ENCODE assay signal across 8 cellular contexts in genomic region chr16:67666032-67666537, GRCh38. TPM values are rescaled to one million over a fixed set of nuclear protein-coding genes. Genes with fewer than 3 reads are reported as not detected.
A peak's percentile ranks its signal among the peaks of the same experiment; 100 is the strongest.
DNase-seq lines count a peak whose midpoint lies in the region; ATAC-seq lines count a peak whose summit lies in the region.

No MANE protein-coding gene starts in this region.

- H3K4me3 Mint-ChIP-seq in activated T-helper 2 cell treated with anti-CD3 and anti-CD28 coated beads, Interferon-gamma antibody, Interleukin-2, Interleukin-4, amounts not matched to agents 10 μg/mL and 5 μg/mL and 100 μg/mL, durations not matched to agents 14 hours and 24 hours and 36 hours (ENCODE audit: low read depth), result peak overlapping the region; percentile 68

- no peaks in the 10 kb centered on the region for H3K36me3 Mint-ChIP-seq in activated T-helper 2 cell treated with anti-CD3 and anti-CD28 coated beads, Interferon-gamma antibody, Interleukin-2, Interleukin-4, amounts not matched to agents 10 μg/mL and 5 μg/mL and 100 μg/mL, durations not matched to agents 14 hours and 24 hours and 36 hours (ENCODE audit: low read depth)

- H3K4me3 ChIP-seq in iPS-11a (ENCODE audit: low read depth, low read length), result peak overlapping the region; percentile 51
- peak overlapping the region; percentile 64 to 91 (median 72) for H3K4me3 ChIP-seq in skin epidermis

- peaks cover 15% of the 10 kb centered on the region for H3K4me1 Mint-ChIP-seq in activated T-helper 2 cell treated with anti-CD3 and anti-CD28 coated beads, Interferon-gamma antibody, Interleukin-2, Interleukin-4, amounts not matched to agents 10 μg/mL and 5 μg/mL and 100 μg/mL, durations not matched to agents 14 hours and 24 hours and 36 hours (ENCODE audit: low read depth)

- peak; percentile 66 for DNase-seq in D341Med (ENCODE audit: low spot score)
- DNase-seq in activated T-helper 2 cell treated with anti-CD3 and anti-CD28 coated beads, Interferon-gamma antibody, Interleukin-2, Interleukin-4, amounts not matched to agents 10 μg/mL and 5 μg/mL and 100 μg/mL, durations not matched to agents 14 hours and 24 hours and 36 hours (ENCODE audit: low spot score), result no peak
- no peak for DNase-seq in amygdala (lab: John Stamatoyannopoulos, UW)

- peak; percentile 6 for ATAC-seq in HG03045 (IDR thresholded peaks at IDR 0.05; ENCODE audit: unreplicated experiment)
- ATAC-seq in HG03159 (IDR thresholded peaks at IDR 0.05; ENCODE audit: unreplicated experiment), result no peak
- no peak for ATAC-seq in GM21576 (IDR thresholded peaks at IDR 0.05; ENCODE audit: unreplicated experiment)

- intact Hi-C loops in activated T-helper 2 cell treated with anti-CD3 and anti-CD28 coated beads, Interferon-gamma antibody, Interleukin-2, Interleukin-4, amounts not matched to agents 10 μg/mL and 5 μg/mL and 100 μg/mL, durations not matched to agents 14 hours and 24 hours and 36 hours (cut with micrococcal nuclease), result no loop called here

- peak overlapping the region in 19 of 21 experiments; percentile 82 to 95 (median 90) for H3K27ac ChIP-seq in skin epidermis

- H3K27ac Mint-ChIP-seq in activated T-helper 2 cell treated with anti-CD3 and anti-CD28 coated beads, Interferon-gamma antibody, Interleukin-2, Interleukin-4, amounts not matched to agents 10 μg/mL and 5 μg/mL and 100 μg/mL, durations not matched to agents 14 hours and 24 hours and 36 hours, result no peak overlapping the region

- no peaks in the 10 kb centered on the region for H3K27me3 Mint-ChIP-seq in activated T-helper 2 cell treated with anti-CD3 and anti-CD28 coated beads, Interferon-gamma antibody, Interleukin-2, Interleukin-4, amounts not matched to agents 10 μg/mL and 5 μg/mL and 100 μg/mL, durations not matched to agents 14 hours and 24 hours and 36 hours (ENCODE audit: low read depth)

- H3K9me3 Mint-ChIP-seq in activated T-helper 2 cell treated with anti-CD3 and anti-CD28 coated beads, Interferon-gamma antibody, Interleukin-2, Interleukin-4, amounts not matched to agents 10 μg/mL and 5 μg/mL and 100 μg/mL, durations not matched to agents 14 hours and 24 hours and 36 hours, result no peaks in the 10 kb centered on the region

RNA-seq across cellular contexts. Expression of gene ENKD1, which starts 0.5 kb away (rescaled TPM):
- 8.1 and 9.2 TPM in 2 replicates for total RNA-seq in activated T-helper 2 cell treated with anti-CD3 and anti-CD28 coated beads, Interferon-gamma antibody, Interleukin-2, Interleukin-4, amounts not matched to agents 10 μg/mL and 5 μg/mL and 100 μg/mL, durations not matched to agents 14 hours and 24 hours and 36 hours

RNA-seq across cellular contexts. Expression of gene C16orf86, which starts 0.5 kb away (rescaled TPM):
- total RNA-seq in activated T-helper 2 cell treated with anti-CD3 and anti-CD28 coated beads, Interferon-gamma antibody, Interleukin-2, Interleukin-4, amounts not matched to agents 10 μg/mL and 5 μg/mL and 100 μg/mL, durations not matched to agents 14 hours and 24 hours and 36 hours, result 1.4 and 1.8 TPM in 2 replicates

RNA-seq across cellular contexts. Expression of gene PARD6A, which starts 5.3 kb away (rescaled TPM):
- total RNA-seq in activated T-helper 2 cell treated with anti-CD3 and anti-CD28 coated beads, Interferon-gamma antibody, Interleukin-2, Interleukin-4, amounts not matched to agents 10 μg/mL and 5 μg/mL and 100 μg/mL, durations not matched to agents 14 hours and 24 hours and 36 hours, result 10.7 and 11.5 TPM in 2 replicates

RNA-seq across cellular contexts. Expression of gene ACD, which starts 6.0 kb away (rescaled TPM):
- total RNA-seq in activated T-helper 2 cell treated with anti-CD3 and anti-CD28 coated beads, Interferon-gamma antibody, Interleukin-2, Interleukin-4, amounts not matched to agents 10 μg/mL and 5 μg/mL and 100 μg/mL, durations not matched to agents 14 hours and 24 hours and 36 hours, result 48.9 and 57.4 TPM in 2 replicates

RNA-seq across cellular contexts. Expression of gene CARMIL2, which starts 21.1 kb away (rescaled TPM):
- total RNA-seq in activated T-helper 2 cell treated with anti-CD3 and anti-CD28 coated beads, Interferon-gamma antibody, Interleukin-2, Interleukin-4, amounts not matched to agents 10 μg/mL and 5 μg/mL and 100 μg/mL, durations not matched to agents 14 hours and 24 hours and 36 hours, result 197 and 206 TPM in 2 replicates
